ENCODE assay signal across 21 cellular contexts in genomic region chr2:60283633-60284032, GRCh38.
DNase-seq lines count a peak whose midpoint lies in the region; ATAC-seq and TF ChIP-seq lines count a peak whose summit lies in the region.
"Had no signal": no experiment of that assay in that cellular context is flagged by ENCODE, and none has a peak within 500 bp of the region (broad histone marks: within the 10 kb centered on the region; RNA-seq: fewer than 3 reads in every experiment).

No MANE protein-coding gene starts in this region.

- intact Hi-C loops in Right ventricle myocardium inferior (cut with DNase I): loop anchor here (5.0 kb wide), 1 partner anchor 154 kb away; no protein-coding TSS in a partner anchor
- intact Hi-C loops in heart right ventricle (cut with DNase I): no loop called here
- intact Hi-C loops in left ventricle myocardium superior (cut with micrococcal nuclease): no loop called here
- intact Hi-C loops in dorsolateral prefrontal cortex (cut with DNase I): loop anchor here in 1 of 2 donors (5.0 kb wide), 1 partner anchor 1531 kb away; no protein-coding TSS in a partner anchor

- 29 to 48% methylated on average over 4 of the region's 4 CpGs for WGBS in heart right ventricle, 2 donors

- H3K9me3 ChIP-seq in right atrium auricular region (no peaks in the 10 kb centered on the region), heart right ventricle (no peaks in the 10 kb centered on the region), SJCRH30 (replicated peaks) (no peaks in the 10 kb centered on the region)
- H3K9me3 ChIP-seq: A549; BE2C; BLaER1 treated with 17β-estradiol and CSF1 and Interleukin-3, amounts not matched to agents 10 nM and 100 nM; HAP-1 had no signal

- TF ChIP-seq CTCF in right atrium auricular region (IDR thresholded peaks at IDR 0.05) (no peak), heart right ventricle (IDR thresholded peaks at IDR 0.05) (no peak), dorsolateral prefrontal cortex (IDR thresholded peaks at IDR 0.05 in 54 of 56, conservative IDR thresholded peaks at IDR 0.05 in 2 of 56; ENCODE audit: low read depth in 1 of 56, partially characterized antibody in 56 of 56) (no peak)

- H3K27me3 ChIP-seq in right atrium auricular region (no peaks in the 10 kb centered on the region), heart right ventricle (no peaks in the 10 kb centered on the region), dorsolateral prefrontal cortex (peaks cover 0 to 4% (median 0%) of the 10 kb centered on the region in 45 donors), SJCRH30 (no peaks in the 10 kb centered on the region)
- H3K27me3 ChIP-seq: BE2C; BLaER1 treated with 17β-estradiol and CSF1 and Interleukin-3, amounts not matched to agents 10 nM and 100 nM had no signal

- H3K4me3 ChIP-seq in right atrium auricular region (no peak overlapping the region), heart right ventricle (no peak overlapping the region), dorsolateral prefrontal cortex (no peak overlapping the region), SJCRH30 (no peak overlapping the region)
- H3K4me3 ChIP-seq: A549; BLaER1 treated with 17β-estradiol and CSF1 and Interleukin-3, amounts not matched to agents 10 nM and 100 nM; HAP-1 had no signal

- H3K4me1 ChIP-seq in right atrium auricular region (peaks cover 0 to 6% of the 10 kb centered on the region in 2 donors), heart right ventricle (peaks cover 0 to 17% (median 0%) of the 10 kb centered on the region in 9 donors), SJCRH30 (no peaks in the 10 kb centered on the region)
- H3K4me1 ChIP-seq: A549, BE2C, HAP-1 had no signal

- H3K27ac ChIP-seq in right atrium auricular region (peak overlapping the region in 1 of 2 donors; percentile 32), heart right ventricle (peak overlapping the region in 4 of 10 donors; percentile 20 to 66 (median 36)), dorsolateral prefrontal cortex (no peak overlapping the region), SJCRH30 (no peak overlapping the region)
- H3K27ac ChIP-seq: A549; BLaER1 treated with 17β-estradiol and CSF1 and Interleukin-3, amounts not matched to agents 10 nM and 100 nM had no signal

- ATAC-seq in Right ventricle myocardium inferior (peak; percentile 47), heart right ventricle (peak in 6 of 8 donors; percentile 41 to 76 (median 66)), left ventricle myocardium superior (peak; percentile 30)
- ATAC-seq: A549 had no signal

- H3K36me3 ChIP-seq in right atrium auricular region: no peaks in the 10 kb centered on the region
- no peaks in the 10 kb centered on the region for H3K36me3 ChIP-seq in heart right ventricle
- no peaks in the 10 kb centered on the region for H3K36me3 ChIP-seq in SJCRH30
- H3K36me3 ChIP-seq: BE2C; BLaER1 treated with 17β-estradiol and CSF1 and Interleukin-3, amounts not matched to agents 10 nM and 100 nM; HAP-1 had no signal

- DNase-seq in Right ventricle myocardium inferior (ENCODE audit: missing footprints): no peak
- no peak for DNase-seq in right atrium auricular region (ENCODE audit: low spot score)
- peak in 1 of 2 donors; percentile 19 for DNase-seq in heart right ventricle
- DNase-seq in left ventricle myocardium superior: no peak
- DNase-seq in dorsolateral prefrontal cortex: no peak
- DNase-seq in SJCRH30: no peak
- DNase-seq: 8988T; ACHN; AML-193; BE2C; Calu3; CD4-positive, alpha-beta memory T cell; COR-L47; DMS53; DMS79 treated with DMSO at 0.1 percent for 48 hours; GF-D8; GOT3; HFFc6 had no signal
